ENCODE assay signal across 20 cellular contexts in genomic region chr2:235034270-235035135, GRCh38.
"Had no signal": no experiment of that assay in that cellular context is flagged by ENCODE, and none has a peak within 500 bp of the region (broad histone marks: within the 10 kb centered on the region; RNA-seq: fewer than 3 reads in every experiment).

No MANE protein-coding gene starts in this region.

- H3K36me3 Mint-ChIP-seq: immature natural killer cell; natural killer cell treated with Interleukin-12 subunit alpha and Interleukin-12 subunit beta and Interleukin-15 and Interleukin-18, amount 100 ng/mL, for 72 hours had no signal

- H3K36me3 ChIP-seq: thoracic aorta had no signal

- H3K27ac Mint-ChIP-seq: activated CD8-positive, alpha-beta T cell treated with anti-CD3 and anti-CD28 coated beads, Interleukin-2, amount 10 ng/mL, durations not matched to agents 7 days and 5 days; activated T-helper 1 cell treated with anti-CD3 and anti-CD28 coated beads, Interleukin-12 subunit alpha, Interleukin-12 subunit beta, Interleukin-2, Interleukin-4 antibody, amounts not matched to agents 30 ng/mL and 10 ng/mL and 1 ng/mL, durations not matched to agents 14 hours and 24 hours and 36 hours; immature natural killer cell; natural killer cell treated with Interleukin-12 subunit alpha and Interleukin-12 subunit beta and Interleukin-15 and Interleukin-18, amount 100 ng/mL, for 72 hours; T-helper 1 cell treated with Interleukin-12 subunit alpha and Interleukin-12 subunit beta and Interleukin-4 antibody, amounts not matched to agents 30 μg/mL and 1 μg/mL, for 36 hours had no signal

- H3K9me3 Mint-ChIP-seq: activated T-helper 1 cell treated with anti-CD3 and anti-CD28 coated beads, Interleukin-12 subunit alpha, Interleukin-12 subunit beta, Interleukin-2, Interleukin-4 antibody, amounts not matched to agents 30 ng/mL and 10 ng/mL and 1 ng/mL, durations not matched to agents 14 hours and 24 hours and 36 hours; central memory CD8-positive, alpha-beta T cell; immature natural killer cell; natural killer cell treated with Interleukin-12 subunit alpha and Interleukin-12 subunit beta and Interleukin-15 and Interleukin-18, amount 100 ng/mL, for 72 hours; T-helper 1 cell treated with Interleukin-12 subunit alpha and Interleukin-12 subunit beta and Interleukin-4 antibody, amounts not matched to agents 30 μg/mL and 1 μg/mL, for 36 hours had no signal

- FAIRE-seq: endometrium, urothelium cell line had no signal

- ATAC-seq: activated CD8-positive, alpha-beta T cell treated with anti-CD3 and anti-CD28 coated beads, Interleukin-2, amount 10 ng/mL, durations not matched to agents 7 days and 5 days; mucosa of descending colon; natural killer cell treated with Interleukin-12 subunit alpha and Interleukin-12 subunit beta and Interleukin-15 and Interleukin-18, amount 100 ng/mL, for 72 hours; stimulated activated naive CD8-positive, alpha-beta T cell treated with anti-CD3 and anti-CD28 coated beads, Interleukin-15, Interleukin-2, amounts not matched to agents 100 U/mL and 50 U/mL, for 24 hours had no signal

- H3K4me1 Mint-ChIP-seq: central memory CD8-positive, alpha-beta T cell; immature natural killer cell had no signal

- DNase-seq: activated CD4-positive, alpha-beta T cell treated with anti-CD3 and anti-CD28 coated beads for 48 hours; activated CD8-positive, alpha-beta memory T cell treated with anti-CD3 and anti-CD28 coated beads, Interleukin-2, amount 50 U/mL, for 48 hours; activated CD8-positive, alpha-beta T cell treated with anti-CD3 and anti-CD28 coated beads, Interleukin-2, amount 10 ng/mL, durations not matched to agents 7 days and 5 days; activated naive CD4-positive, alpha-beta T cell treated with Interleukin-2 at 50 U/mL for 16 hours; dermis blood vessel endothelial cell; esophagus squamous epithelium; foreskin fibroblast; glutamatergic neuron; immature natural killer cell; stimulated activated CD4-positive, alpha-beta T cell treated with anti-CD3 and anti-CD28 coated beads, Interleukin-4, amount 100 ng/mL, for 1 hour; stimulated activated CD8-positive, alpha-beta memory T cell treated with anti-CD3 and anti-CD28 coated beads, Interleukin-4, amount 100 ng/mL, for 48 hours; stimulated activated naive CD8-positive, alpha-beta T cell treated with anti-CD3 and anti-CD28 coated beads, Interleukin-15, Interleukin-2, amounts not matched to agents 100 U/mL and 50 U/mL, for 24 hours had no signal

- H3K27me3 ChIP-seq: esophagus squamous epithelium had no signal

- H3K27me3 Mint-ChIP-seq: natural killer cell treated with Interleukin-12 subunit alpha and Interleukin-12 subunit beta and Interleukin-15 and Interleukin-18, amount 100 ng/mL, for 72 hours had no signal

- H3K9me3 ChIP-seq: esophagus squamous epithelium, mucosa of descending colon, thoracic aorta had no signal

- H3K27ac ChIP-seq: esophagus squamous epithelium, thoracic aorta had no signal

- H3K4me3 Mint-ChIP-seq: activated CD8-positive, alpha-beta T cell treated with anti-CD3 and anti-CD28 coated beads, Interleukin-2, amount 10 ng/mL, durations not matched to agents 7 days and 5 days; activated T-helper 1 cell treated with anti-CD3 and anti-CD28 coated beads, Interleukin-12 subunit alpha, Interleukin-12 subunit beta, Interleukin-2, Interleukin-4 antibody, amounts not matched to agents 30 ng/mL and 10 ng/mL and 1 ng/mL, durations not matched to agents 14 hours and 24 hours and 36 hours; central memory CD8-positive, alpha-beta T cell; immature natural killer cell; natural killer cell treated with Interleukin-12 subunit alpha and Interleukin-12 subunit beta and Interleukin-15 and Interleukin-18, amount 100 ng/mL, for 72 hours; T-helper 1 cell treated with Interleukin-12 subunit alpha and Interleukin-12 subunit beta and Interleukin-4 antibody, amounts not matched to agents 30 μg/mL and 1 μg/mL, for 36 hours had no signal

- H3K4me1 ChIP-seq: esophagus squamous epithelium had no signal

- H3K4me3 ChIP-seq: esophagus squamous epithelium, mucosa of descending colon, thoracic aorta had no signal
